Comparison of ENCODE assay signal across 14 cellular contexts in genomic region chr4:168337550-168337940, GRCh38. TPM values are rescaled to one million over a fixed set of nuclear protein-coding genes. Genes with fewer than 3 reads are reported as not detected.
DNase-seq lines count a peak whose midpoint lies in the region.
"Had no signal": no experiment of that assay in that cellular context is flagged by ENCODE, and none has a peak within 500 bp of the region (broad histone marks: within the 10 kb centered on the region; RNA-seq: fewer than 3 reads in every experiment).

No MANE protein-coding gene starts in this region.

- peak; percentile 9 for DNase-seq in AG08396 (ENCODE audit: low spot score)
- peak; percentile 87 for DNase-seq in amniotic epithelial cell (ENCODE audit: low read depth)
- DNase-seq in fibroblast of peridontal ligament (ENCODE audit: extremely low read depth): peak; percentile 16
- DNase-seq in renal cortical epithelial cell (ENCODE audit: low read depth): peak; percentile 22
- no peak for DNase-seq in activated T-helper 1 cell treated with anti-CD3 and anti-CD28 coated beads, Interleukin-12 subunit alpha, Interleukin-12 subunit beta, Interleukin-2, Interleukin-4 antibody, amounts not matched to agents 30 ng/mL and 10 ng/mL and 1 ng/mL, durations not matched to agents 14 hours and 24 hours and 36 hours (ENCODE audit: low spot score)
- no peak for DNase-seq in nucleus accumbens (lab: John Stamatoyannopoulos, UW)
- no peak for DNase-seq in NCI-H526 treated with DMSO at 0.1 percent for 48 hours (lab: John Stamatoyannopoulos, UW)
- DNase-seq: CD4-positive, alpha-beta T cell; HFFc6; KBM-7; NCI-H1436; NCI-H2029; NCI-H524 had no signal

- peaks cover 5% of the 10 kb centered on the region for H3K4me1 Mint-ChIP-seq in activated T-helper 1 cell treated with anti-CD3 and anti-CD28 coated beads, Interleukin-12 subunit alpha, Interleukin-12 subunit beta, Interleukin-2, Interleukin-4 antibody, amounts not matched to agents 30 ng/mL and 10 ng/mL and 1 ng/mL, durations not matched to agents 14 hours and 24 hours and 36 hours (ENCODE audit: low read depth)
- H3K4me1 Mint-ChIP-seq: B cell had no signal

- no peak overlapping the region for H3K4me3 Mint-ChIP-seq in activated T-helper 1 cell treated with anti-CD3 and anti-CD28 coated beads, Interleukin-12 subunit alpha, Interleukin-12 subunit beta, Interleukin-2, Interleukin-4 antibody, amounts not matched to agents 30 ng/mL and 10 ng/mL and 1 ng/mL, durations not matched to agents 14 hours and 24 hours and 36 hours
- H3K4me3 Mint-ChIP-seq: B cell; CD4-positive, alpha-beta T cell; HFFc6 had no signal

- peaks cover 9% of the 10 kb centered on the region for H3K9me3 Mint-ChIP-seq in activated T-helper 1 cell treated with anti-CD3 and anti-CD28 coated beads, Interleukin-12 subunit alpha, Interleukin-12 subunit beta, Interleukin-2, Interleukin-4 antibody, amounts not matched to agents 30 ng/mL and 10 ng/mL and 1 ng/mL, durations not matched to agents 14 hours and 24 hours and 36 hours
- H3K9me3 Mint-ChIP-seq: HFFc6 had no signal

- peaks cover 3% of the 10 kb centered on the region for H3K36me3 Mint-ChIP-seq in activated T-helper 1 cell treated with anti-CD3 and anti-CD28 coated beads, Interleukin-12 subunit alpha, Interleukin-12 subunit beta, Interleukin-2, Interleukin-4 antibody, amounts not matched to agents 30 ng/mL and 10 ng/mL and 1 ng/mL, durations not matched to agents 14 hours and 24 hours and 36 hours (ENCODE audit: low read depth)

- no peak overlapping the region for H3K27ac Mint-ChIP-seq in activated T-helper 1 cell treated with anti-CD3 and anti-CD28 coated beads, Interleukin-12 subunit alpha, Interleukin-12 subunit beta, Interleukin-2, Interleukin-4 antibody, amounts not matched to agents 30 ng/mL and 10 ng/mL and 1 ng/mL, durations not matched to agents 14 hours and 24 hours and 36 hours
- H3K27ac Mint-ChIP-seq: B cell; CD4-positive, alpha-beta T cell; HFFc6 had no signal

- H3K27me3 Mint-ChIP-seq in activated T-helper 1 cell treated with anti-CD3 and anti-CD28 coated beads, Interleukin-12 subunit alpha, Interleukin-12 subunit beta, Interleukin-2, Interleukin-4 antibody, amounts not matched to agents 30 ng/mL and 10 ng/mL and 1 ng/mL, durations not matched to agents 14 hours and 24 hours and 36 hours (ENCODE audit: insufficient read depth): no peaks in the 10 kb centered on the region
- H3K27me3 Mint-ChIP-seq: B cell; CD4-positive, alpha-beta T cell had no signal

- intact Hi-C loops in activated T-helper 1 cell treated with anti-CD3 and anti-CD28 coated beads, Interleukin-12 subunit alpha, Interleukin-12 subunit beta, Interleukin-2, Interleukin-4 antibody, amounts not matched to agents 30 ng/mL and 10 ng/mL and 1 ng/mL, durations not matched to agents 14 hours and 24 hours and 36 hours (cut with micrococcal nuclease): no loop called here

RNA-seq across cellular contexts. Expression of gene DDX60, which starts 19.0 kb away (rescaled TPM):
- 23.9 and 43.2 TPM in 2 replicates for total RNA-seq in renal cortical epithelial cell
- 10.6 and 15.2 TPM in 2 replicates for total RNA-seq in activated T-helper 1 cell treated with anti-CD3 and anti-CD28 coated beads, Interleukin-12 subunit alpha, Interleukin-12 subunit beta, Interleukin-2, Interleukin-4 antibody, amounts not matched to agents 30 ng/mL and 10 ng/mL and 1 ng/mL, durations not matched to agents 14 hours and 24 hours and 36 hours

Comparison
In these comparisons a context has a peak if more than half of its experiments do, and no peak if none do; other contexts are left out.
1. DNase-seq: peak in AG08396 (single experiment), amniotic epithelial cell (single experiment), fibroblast of peridontal ligament (single experiment) and renal cortical epithelial cell (single experiment); none in activated T-helper 1 cell treated with anti-CD3 and anti-CD28 coated beads, Interleukin-12 subunit alpha, Interleukin-12 subunit beta, Interleukin-2, Interleukin-4 antibody, amounts not matched to agents 30 ng/mL and 10 ng/mL and 1 ng/mL, durations not matched to agents 14 hours and 24 hours and 36 hours (single experiment), nucleus accumbens (0 of 56) and NCI-H526 treated with DMSO at 0.1 percent for 48 hours (single experiment).